19 cellular contexts compared by ENCODE assay signal in genomic region chr14:98721061-98721460, GRCh38.
DNase-seq lines count a peak whose midpoint lies in the region; FAIRE-seq and TF ChIP-seq lines count a peak whose summit lies in the region.
"Had no signal": no experiment of that assay in that cellular context is flagged by ENCODE, and none has a peak within 500 bp of the region (broad histone marks: within the 10 kb centered on the region; RNA-seq: fewer than 3 reads in every experiment).

No MANE protein-coding gene starts in this region.

- H3K79me2 ChIP-seq in MM.1S (ENCODE audit: low read length) (no peaks in the 10 kb centered on the region), OCI-LY3 (ENCODE audit: low read length) (no peaks in the 10 kb centered on the region)

- no peaks in the 10 kb centered on the region for H4K20me1 ChIP-seq in MM.1S (ENCODE audit: insufficient read depth, low read length)
- no peaks in the 10 kb centered on the region for H4K20me1 ChIP-seq in OCI-LY3 (ENCODE audit: insufficient read depth, low read length)

- no peak overlapping the region for H2AFZ ChIP-seq in MM.1S (ENCODE audit: low read length)
- H2AFZ ChIP-seq in OCI-LY3 (ENCODE audit: low read depth, low read length), result no peak overlapping the region

- no peak for TF ChIP-seq POLR2A in GM12891 (IDR thresholded peaks at IDR 0.05; ENCODE audit: low read depth, low read length)

- no peak for TF ChIP-seq CTCF in MM.1S (IDR thresholded peaks at IDR 0.05; ENCODE audit: low read length)
- no peak for TF ChIP-seq CTCF in OCI-LY3 (IDR thresholded peaks at IDR 0.05; ENCODE audit: low read depth, low read length)

- H3K27ac ChIP-seq in MM.1S (ENCODE audit: low read length) (peak overlapping the region; percentile 59; the same call in 1 of the 2 replicates), OCI-LY3 (ENCODE audit: low read length) (peak overlapping the region; percentile 82)

- peaks cover 4% of the 10 kb centered on the region for H3F3A ChIP-seq in MM.1S (ENCODE audit: insufficient read depth, low read length)

- no peaks in the 10 kb centered on the region for H3K27me3 ChIP-seq in MM.1S (replicated peaks; ENCODE audit: insufficient read depth, low read length)
- H3K27me3 ChIP-seq in OCI-LY3 (ENCODE audit: low read depth, low read length), result no peaks in the 10 kb centered on the region

- no peaks in the 10 kb centered on the region for H3K36me3 ChIP-seq in MM.1S (replicated peaks; ENCODE audit: insufficient read depth, low read length)
- peaks cover 19% of the 10 kb centered on the region for H3K36me3 ChIP-seq in OCI-LY3 (replicated peaks; ENCODE audit: low read depth, low read length)

- FAIRE-seq in GM12891 (lab: Jason Lieb, UNC), result no peak
- FAIRE-seq: GM12892, GM19239, H54 had no signal

- peaks cover 29% of the 10 kb centered on the region for H3K4me1 ChIP-seq in MM.1S (ENCODE audit: low read length)
- H3K4me1 ChIP-seq in OCI-LY3 (ENCODE audit: low read length), result peaks cover 73% of the 10 kb centered on the region

- peak overlapping the region; percentile 27; the same call in 1 of the 2 replicates for H3K4me2 ChIP-seq in MM.1S (ENCODE audit: low read depth, low read length)
- peak overlapping the region; percentile 35 for H3K4me2 ChIP-seq in OCI-LY3 (ENCODE audit: low read length)

- H3K9ac ChIP-seq in MM.1S (ENCODE audit: low read length) (no peak overlapping the region), OCI-LY3 (ENCODE audit: low read length) (no peak overlapping the region; the same call in 1 of the 2 replicates)

- no peak for DNase-seq in GM12891 (ENCODE audit: insufficient read length, low spot score)
- DNase-seq in MM.1S, result peak; percentile 82
- peak; percentile 61 for DNase-seq in left kidney (ENCODE audit: low read depth, low spot score)
- no peak for DNase-seq in GDM1 (lab: John Stamatoyannopoulos, UW)
- no peak for DNase-seq in NCI-H2081 (lab: John Stamatoyannopoulos, UW)
- DNase-seq in HUDEP-2 (lab: John Stamatoyannopoulos, UW; ENCODE audit: unreplicated experiment in 76 of 76), result no peak
- DNase-seq: C1 segment of cervical spinal cord; CD4-positive, alpha-beta memory T cell; NCI-H1092 treated with DMSO at 0.1 percent for 48 hours; NCI-H1436; NCI-H2171 treated with DMSO at 0.1 percent for 48 hours; NCI-H345; NCI-H524 treated with DMSO at 0.1 percent for 48 hours; NCI-H82; SHP77 treated with DMSO at 0.1 percent for 48 hours had no signal

- H3K9me2 ChIP-seq in MM.1S (replicated peaks; ENCODE audit: insufficient read depth, low read length), result no peaks in the 10 kb centered on the region

- H3K4me3 ChIP-seq in MM.1S (ENCODE audit: low read length) (no peak overlapping the region; the same call in 1 of the 2 replicates), OCI-LY3 (ENCODE audit: low read length) (no peak overlapping the region)

- H3K9me3 ChIP-seq in MM.1S (replicated peaks; ENCODE audit: insufficient read depth, low read length) (no peaks in the 10 kb centered on the region), OCI-LY3 (ENCODE audit: insufficient read depth, low read length) (0 out of 2 replicates have a peak, but pooled peaks cover 4% of the 10 kb centered on the region)

TF ChIP-seq in GM12891, 5 proteins besides CTCF, POLR2A, EP300 and RAD21:
- no peak for TF ChIP-seq TAF1 (IDR thresholded peaks at IDR 0.05; ENCODE audit: low read depth, low read length)
- peak; percentile 32; the same call in 1 of the 2 replicates for TF ChIP-seq SPI1 (IDR thresholded peaks at IDR 0.05; ENCODE audit: low read depth, low read length)

Comparison
In these comparisons a context has a peak if more than half of its experiments do, and no peak if none do; other contexts are left out.
1. DNase-seq: peak in MM.1S (single experiment) and left kidney (single experiment); none in GM12891 (single experiment), GDM1 (single experiment), NCI-H2081 (0 of 2) and HUDEP-2 (0 of 76).